Comparison of ENCODE assay signal across 10 cellular contexts in the genomic region with DNA sequence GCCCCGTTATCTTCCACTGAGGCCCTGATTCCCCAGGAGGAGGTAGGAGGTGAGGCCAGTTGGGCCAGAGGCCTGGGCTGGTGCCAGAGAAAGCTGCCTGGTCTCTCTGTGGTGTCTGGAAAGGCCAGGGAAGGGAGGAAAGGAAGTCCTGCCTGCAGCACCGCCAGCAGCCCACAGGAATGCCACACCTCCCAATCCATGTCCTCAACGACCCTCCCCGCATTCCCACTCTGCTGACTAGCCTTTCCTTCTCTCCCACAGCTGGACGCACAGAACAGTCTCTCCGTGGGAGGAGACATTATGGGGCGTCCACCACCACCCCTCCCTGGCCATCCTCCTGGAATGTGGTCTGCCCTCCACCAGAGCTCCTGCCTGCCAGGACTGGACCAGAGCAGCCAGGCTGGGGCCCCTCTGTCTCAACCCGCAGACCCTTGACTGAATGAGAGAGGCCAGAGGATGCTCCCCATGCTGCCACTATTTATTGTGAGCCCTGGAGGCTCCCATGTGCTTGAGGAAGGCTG. TPM values are rescaled to one million over a fixed set of nuclear protein-coding genes. Genes with fewer than 3 reads are reported as not detected.
DNase-seq lines count a peak whose midpoint lies in the region; ATAC-seq, FAIRE-seq and TF ChIP-seq lines count a peak whose summit lies in the region.
"Had no signal": no experiment of that assay in that cellular context is flagged by ENCODE, and none has a peak within 500 bp of the region (broad histone marks: within the 10 kb centered on the region; RNA-seq: fewer than 3 reads in every experiment).

No MANE protein-coding gene starts in this region.

- H3K9me3 ChIP-seq in MG63 (peaks cover 7% of the 10 kb centered on the region), endothelial cell of umbilical vein (replicated peaks; ENCODE audit: control insufficient read depth, insufficient read depth, low read length) (no peaks in the 10 kb centered on the region), suprapubic skin (no peaks in the 10 kb centered on the region)

- TF ChIP-seq CTCF in endothelial cell of umbilical vein (IDR thresholded peaks at IDR 0.05; ENCODE audit: extremely low read depth in 1 of 2, insufficient read depth in 1 of 2, low read depth in 1 of 2, low read length in 2 of 2) (no peak), suprapubic skin (IDR thresholded peaks at IDR 0.05) (no peak)

- no peaks in the 10 kb centered on the region for H3K9me1 ChIP-seq in endothelial cell of umbilical vein (replicated peaks; ENCODE audit: control insufficient read depth, extremely low read depth, insufficient read depth, low read length)

- H3K36me3 ChIP-seq in MG63: peaks cover 86% of the 10 kb centered on the region
- peaks cover under 1 to 34% of the 10 kb centered on the region in 2 experiments for H3K36me3 ChIP-seq in endothelial cell of umbilical vein (ENCODE audit: control insufficient read depth in 2 of 2, extremely low read depth in 1 of 2, insufficient read depth in 2 of 2, low read length in 2 of 2)
- peaks cover 39% of the 10 kb centered on the region for H3K36me3 ChIP-seq in suprapubic skin

- H3K4me1 ChIP-seq in endothelial cell of umbilical vein (ENCODE audit: control insufficient read depth, extremely low read depth, insufficient read depth, low read length): peaks cover 4% of the 10 kb centered on the region
- peaks cover 72% of the 10 kb centered on the region for H3K4me1 ChIP-seq in suprapubic skin

- H3K4me2 ChIP-seq in endothelial cell of umbilical vein (ENCODE audit: insufficient read depth, low read length): no peak overlapping the region

- H3K9ac ChIP-seq in endothelial cell of umbilical vein (replicated peaks; ENCODE audit: extremely low read depth, insufficient read depth, low read length): no peak overlapping the region

- dilution Hi-C loops in endothelial cell of umbilical vein (cut with MboI; ENCODE audit: extremely low pct_ligation_motif_present, low sequenced_read_pairs): no loop called here

- intact Hi-C loops in endothelial cell of umbilical vein (cut with micrococcal nuclease): no loop called here

- BruUV-seq in endothelial cell of umbilical vein (replicated peaks; lab: Mats Ljungman, UMichigan): no TSS peak

- H3K4me3 ChIP-seq in MG63 (no peak overlapping the region), endothelial cell of umbilical vein (replicated peaks in 1 of 3; ENCODE audit: insufficient read depth in 1 of 3, low read depth in 1 of 3, low read length in 3 of 3) (no peak overlapping the region), suprapubic skin (no peak overlapping the region)

- H2AFZ ChIP-seq in endothelial cell of umbilical vein (ENCODE audit: low read depth, low read length): no peak overlapping the region

- no peaks in the 10 kb centered on the region for H4K20me1 ChIP-seq in endothelial cell of umbilical vein (replicated peaks; ENCODE audit: control insufficient read depth, extremely low read depth, insufficient read depth, low read length)

- H3K27ac ChIP-seq in endothelial cell of umbilical vein (ENCODE audit: insufficient read depth, low read depth, low read length) (no peak overlapping the region), suprapubic skin (peak overlapping the region; percentile 79)

- no peak for ATAC-seq in GM21526 (IDR thresholded peaks at IDR 0.05; ENCODE audit: low FRiP score, unreplicated experiment)
- ATAC-seq in GM18517 (IDR thresholded peaks at IDR 0.05; ENCODE audit: unreplicated experiment): no peak

- POLR2A ChIA-PET in endothelial cell of umbilical vein (lab: Charles Lee): no interaction called here

- FAIRE-seq in endothelial cell of umbilical vein (lab: Jason Lieb, UNC): peak; percentile 15
- FAIRE-seq in HTR-8/SVneo (lab: Jason Lieb, UNC): no peak
- FAIRE-seq: G401.6 had no signal

- WGBS in suprapubic skin: 42% methylated on average over 8 of the region's 8 CpGs

- CTCF ChIA-PET in endothelial cell of umbilical vein (lab: Charles Lee): interaction anchor here (0.7 to 1.4 kb wide), 4 partner anchors 51 to 153 kb away, joined by 3 to 4 read pairs (median 3); partner anchors contain the start of gene AHCYL1

- TF ChIP-seq EP300 in suprapubic skin (IDR thresholded peaks at IDR 0.05): no peak

- TF ChIP-seq POLR2A in endothelial cell of umbilical vein (IDR thresholded peaks at IDR 0.05; ENCODE audit: low read depth, low read length) (no peak), suprapubic skin (IDR thresholded peaks at IDR 0.05) (no peak)

- H3K79me2 ChIP-seq in endothelial cell of umbilical vein (ENCODE audit: control insufficient read depth, insufficient read depth, low read length): no peaks in the 10 kb centered on the region

- H3K27me3 ChIP-seq in MG63 (no peaks in the 10 kb centered on the region), endothelial cell of umbilical vein (ENCODE audit: control insufficient read depth in 2 of 2, insufficient read depth in 2 of 2, low read length in 2 of 2) (no peaks in the 10 kb centered on the region), suprapubic skin (no peaks in the 10 kb centered on the region)

- DNase-seq in MG63 (peak; percentile 81), endothelial cell of umbilical vein (ENCODE audit: low read depth, low spot score) (peak; percentile 18), lung microvascular endothelial cell (ENCODE audit: low read depth in 2 of 2) (peak; percentile 26 to 52), suprapubic skin (ENCODE audit: low spot score in 2 of 2) (peak; percentile 62 to 76), NCI-H1092 (lab: John Stamatoyannopoulos, UW) (no peak), HTR-8/SVneo (ENCODE audit: insufficient read length, low spot score) (no peak)
- DNase-seq: effector memory CD4-positive, alpha-beta T cell had no signal

TF ChIP-seq in endothelial cell of umbilical vein, 7 proteins besides CTCF, POLR2A, EP300 and RAD21:
- TF ChIP-seq FOS (IDR thresholded peaks at IDR 0.05; ENCODE audit: borderline replicate concordance, insufficient read depth, low read length): no peak
- TF ChIP-seq POLR2AphosphoS5 (IDR thresholded peaks at IDR 0.05; ENCODE audit: insufficient read depth, low read depth, low read length): no peak
- TF ChIP-seq GATA2 (IDR thresholded peaks at IDR 0.05; ENCODE audit: insufficient read depth, insufficient read length, low read depth, low read length): no peak
- no peak for TF ChIP-seq MAX (IDR thresholded peaks at IDR 0.05; ENCODE audit: insufficient read depth, insufficient read length)
- no peak for TF ChIP-seq JUN (IDR thresholded peaks at IDR 0.05; ENCODE audit: borderline replicate concordance, insufficient read depth, insufficient read length, low read depth)
- TF ChIP-seq EZH2 (IDR thresholded peaks at IDR 0.05; ENCODE audit: borderline replicate concordance, low read depth, low read length, severe bottlenecking): no peak
- TF ChIP-seq MYC (IDR thresholded peaks at IDR 0.05; ENCODE audit: low read depth, low read length): no peak

RNA-seq across cellular contexts. Expression of gene CSF1, which starts 18.0 kb away (rescaled TPM):
- 155 and 224 TPM in 2 replicates for total RNA-seq in MG63 (2014; rRNA removed; shearing (Covaris generic); ENCODE audit: low replicate concordance)
- total RNA-seq in endothelial cell of umbilical vein: 22.7 and 28.9 TPM in 2 replicates
- polyA plus RNA-seq in endothelial cell of umbilical vein: 23.3 and 24.5 TPM in 2 replicates
- 18.0 and 21.7 TPM in 2 replicates for polyA plus RNA-seq in endothelial cell of umbilical vein (2011; cell fraction: cytosol; rRNA removed)
- polyA plus RNA-seq in endothelial cell of umbilical vein (2011; cell fraction: nucleus; rRNA removed): 17.9 and 23.3 TPM in 2 replicates
- 18.7 and 20.5 TPM in 2 replicates for polyA plus RNA-seq in endothelial cell of umbilical vein (2012)
- 10.2 and 22.5 TPM in 2 replicates for polyA minus RNA-seq in endothelial cell of umbilical vein
- 1.6 TPM for polyA minus RNA-seq in endothelial cell of umbilical vein (2011; cell fraction: cytosol; rRNA and poly(A)+ RNA removed)
- polyA minus RNA-seq in endothelial cell of umbilical vein (2011; cell fraction: nucleus; rRNA and poly(A)+ RNA removed): 5.8 and 10.2 TPM in 2 replicates
- total RNA-seq in lung microvascular endothelial cell: 4.2 and 5.2 TPM in 2 replicates
- total RNA-seq in suprapubic skin: 10 to 100 TPM; 12.6 to 39.1 (median 17.5) TPM

RNA-seq across cellular contexts. Expression of gene AHCYL1, which starts 55.9 kb away (rescaled TPM):
- 55.4 and 64.5 TPM in 2 replicates for total RNA-seq in MG63 (2014; rRNA removed; shearing (Covaris generic); ENCODE audit: low replicate concordance)
- total RNA-seq in endothelial cell of umbilical vein: 64.3 and 74.2 TPM in 2 replicates
- 41.6 and 49.2 TPM in 2 replicates for polyA plus RNA-seq in endothelial cell of umbilical vein
- 47.9 and 49.6 TPM in 2 replicates for polyA plus RNA-seq in endothelial cell of umbilical vein (2011; cell fraction: cytosol; rRNA removed)
- polyA plus RNA-seq in endothelial cell of umbilical vein (2011; cell fraction: nucleus; rRNA removed): 70.1 and 77.1 TPM in 2 replicates
- polyA plus RNA-seq in endothelial cell of umbilical vein (2012): 64.2 and 71.4 TPM in 2 replicates
- 71.5 and 72.6 TPM in 2 replicates for polyA minus RNA-seq in endothelial cell of umbilical vein
- 51.2 TPM for polyA minus RNA-seq in endothelial cell of umbilical vein (2011; cell fraction: cytosol; rRNA and poly(A)+ RNA removed)
- polyA minus RNA-seq in endothelial cell of umbilical vein (2011; cell fraction: nucleus; rRNA and poly(A)+ RNA removed): 26.4 and 37.0 TPM in 2 replicates
- total RNA-seq in lung microvascular endothelial cell: 32.7 and 36.1 TPM in 2 replicates
- total RNA-seq in suprapubic skin: 10 to 100 TPM; 37.7 to 50.4 (median 48.6) TPM

Comparison
In these comparisons a context has a peak if more than half of its experiments do, and no peak if none do; other contexts are left out.
1. DNase-seq: peak in MG63 (single experiment), endothelial cell of umbilical vein (single experiment), lung microvascular endothelial cell (2 of 2) and suprapubic skin (2 of 2); none in NCI-H1092 (single experiment) and HTR-8/SVneo (single experiment).